ENCODE assay signal across 15 cellular contexts in genomic region chr3:193980326-193980725, GRCh38.
"Had no signal": no experiment of that assay in that cellular context is flagged by ENCODE, and none has a peak within 500 bp of the region (broad histone marks: within the 10 kb centered on the region; RNA-seq: fewer than 3 reads in every experiment).

No MANE protein-coding gene starts in this region.

- H3K4me1 ChIP-seq: pancreas had no signal

- H3K27me3 ChIP-seq: gastrocnemius medialis, pancreas, spleen, upper lobe of right lung had no signal

- DNase-seq: activated CD4-positive, CD25-positive, alpha-beta regulatory T cell treated with anti-CD3 and anti-CD28 coated beads, Interleukin-2, amount 50 U/mL, for 72 hours; activated gamma-delta T cell treated with Interleukin-2 at 50 U/mL for 16 hours; caudate nucleus; dorsolateral prefrontal cortex; gastrocnemius medialis; head of caudate nucleus; kidney; naive thymus-derived CD8-positive, alpha-beta T cell; pancreas; spleen; stimulated activated naive B cell treated with anti-CD40 and anti-IgM and Interleukin-4, amounts not matched to agents 10 μg/mL and 1 μg/mL and 100 μg/mL, for 72 hours; upper lobe of right lung had no signal

- ATAC-seq: gastrocnemius medialis; naive thymus-derived CD8-positive, alpha-beta T cell; pancreas; stimulated activated naive B cell treated with anti-CD40 and anti-IgM and Interleukin-4, amounts not matched to agents 10 μg/mL and 1 μg/mL and 100 μg/mL, for 72 hours; upper lobe of right lung had no signal

- H3K9me3 ChIP-seq: gastrocnemius medialis, neutrophil, pancreas, spleen, upper lobe of right lung had no signal

- H3K4me3 ChIP-seq: dorsolateral prefrontal cortex, gastrocnemius medialis, pancreas, spleen, upper lobe of right lung had no signal

- H3K36me3 ChIP-seq: gastrocnemius medialis, neutrophil, pancreas, spleen, upper lobe of right lung had no signal

- H3K27ac ChIP-seq: dorsolateral prefrontal cortex, epithelial cell of prostate, gastrocnemius medialis, neutrophil, pancreas, spleen, upper lobe of right lung, VCaP had no signal
